Comparison of ENCODE assay signal across 28 cellular contexts in the genomic region with DNA sequence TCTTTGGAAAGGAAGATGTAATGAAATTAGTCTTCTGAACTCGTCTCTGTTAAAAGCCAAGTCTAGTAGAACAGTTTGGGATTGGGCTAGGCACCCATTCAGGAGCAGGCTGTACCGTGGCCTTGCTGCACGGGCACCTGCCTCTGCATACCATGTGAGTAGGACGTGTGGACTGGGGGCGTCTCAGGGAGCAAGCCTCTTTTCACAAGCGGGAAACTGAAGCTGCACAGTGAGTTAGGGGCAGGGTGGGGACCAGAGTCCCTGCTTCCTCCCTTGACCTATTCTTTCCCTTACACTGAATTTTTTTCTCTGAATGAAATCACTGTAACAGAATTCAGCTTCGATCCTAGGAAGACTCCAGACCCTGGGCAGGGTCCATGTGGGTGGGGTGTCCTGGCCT. TPM values are rescaled to one million over a fixed set of nuclear protein-coding genes. Genes with fewer than 3 reads are reported as not detected.
DNase-seq lines count a peak whose midpoint lies in the region; ATAC-seq and TF ChIP-seq lines count a peak whose summit lies in the region.
"Had no signal": no experiment of that assay in that cellular context is flagged by ENCODE, and none has a peak within 500 bp of the region (broad histone marks: within the 10 kb centered on the region; RNA-seq: fewer than 3 reads in every experiment).

No MANE protein-coding gene starts in this region.

- CTCF ChIA-PET in activated naive CD4-positive, alpha-beta T cell treated with anti-CD3 and anti-CD28 coated beads, Interleukin-2, amount 10 ng/mL, durations not matched to agents 7 days and 5 days (lab: Charles Lee), result no interaction called here
- CTCF ChIA-PET in RWPE1 (lab: Yijun Ruan, JAX), result interaction anchor here (0.6 kb wide), 1 partner anchor 87 kb away, joined by 3 read pairs; no protein-coding TSS in a partner anchor

- no peak overlapping the region for H3K4me3 ChIP-seq in MG63
- H3K4me3 ChIP-seq: A549, dorsolateral prefrontal cortex, heart right ventricle, lower lobe of right lung, skin epidermis, thoracic aorta had no signal

- H3K36me3 ChIP-seq in MG63, result no peaks in the 10 kb centered on the region
- H3K36me3 ChIP-seq: heart right ventricle, lower lobe of right lung, thoracic aorta had no signal

- H3K27me3 Mint-ChIP-seq in activated naive CD4-positive, alpha-beta T cell treated with anti-CD3 and anti-CD28 coated beads, Interleukin-2, amount 10 ng/mL, durations not matched to agents 7 days and 5 days, result no peaks in the 10 kb centered on the region
- H3K27me3 Mint-ChIP-seq in type B pancreatic cell, result no peaks in the 10 kb centered on the region
- H3K27me3 Mint-ChIP-seq: B cell; stimulated activated naive CD8-positive, alpha-beta T cell treated with anti-CD3 and anti-CD28 coated beads, Interleukin-15, Interleukin-2, amounts not matched to agents 100 ng/mL and 50 ng/mL, for 24 hours had no signal

- DNase-seq in activated naive CD4-positive, alpha-beta T cell treated with anti-CD3 and anti-CD28 coated beads, Interleukin-2, amount 10 ng/mL, durations not matched to agents 7 days and 5 days, result no peak
- no peak for DNase-seq in activated naive CD4-positive, alpha-beta T cell treated with anti-CD3 and anti-CD28 coated beads, Interleukin-2, amount 50 U/mL, for 72 hours (ENCODE audit: low spot score in 2 of 2)
- DNase-seq in RWPE1 (ENCODE audit: low spot score) (no peak), mesenteric fat pad (ENCODE audit: low spot score) (peak; percentile 62), type B pancreatic cell (ENCODE audit: extremely low spot score, unreplicated experiment) (no peak), MG63 (no peak), SW 1271 (lab: John Stamatoyannopoulos, UW) (no peak)
- DNase-seq: activated CD4-positive, alpha-beta T cell treated with anti-CD3 and anti-CD28 coated beads for 1 hour; activated gamma-delta T cell treated with Interleukin-2 at 50 U/mL for 16 hours; activated T-cell treated with anti-CD3 and anti-CD28 coated beads, Interleukin-2, amount 50 U/mL, for 4 hours; heart right ventricle; kidney glomerular epithelial cell; lower lobe of right lung; natural killer cell; NCI-H2029; NCI-H2227 treated with DMSO at 0.1 percent for 48 hours; NCI-H526; PC-3; T-helper 2 cell had no signal

- POLR2A ChIA-PET in RWPE1 (lab: Yijun Ruan, JAX; ENCODE audit: low non-redundant PET), result no interaction called here

- H3K36me3 Mint-ChIP-seq in activated naive CD4-positive, alpha-beta T cell treated with anti-CD3 and anti-CD28 coated beads, Interleukin-2, amount 10 ng/mL, durations not matched to agents 7 days and 5 days, result no peaks in the 10 kb centered on the region
- no peaks in the 10 kb centered on the region for H3K36me3 Mint-ChIP-seq in activated naive CD4-positive, alpha-beta T cell treated with anti-CD3 and anti-CD28 coated beads, Interleukin-2, amount 50 U/mL, for 72 hours
- no peaks in the 10 kb centered on the region for H3K36me3 Mint-ChIP-seq in type B pancreatic cell
- H3K36me3 Mint-ChIP-seq: natural killer cell had no signal

- H3K27ac Mint-ChIP-seq in activated naive CD4-positive, alpha-beta T cell treated with anti-CD3 and anti-CD28 coated beads, Interleukin-2, amount 10 ng/mL, durations not matched to agents 7 days and 5 days, result peak overlapping the region; percentile 45
- H3K27ac Mint-ChIP-seq in activated naive CD4-positive, alpha-beta T cell treated with anti-CD3 and anti-CD28 coated beads, Interleukin-2, amount 50 U/mL, for 72 hours, result no peak overlapping the region
- peak overlapping the region; percentile 43 for H3K27ac Mint-ChIP-seq in type B pancreatic cell
- H3K27ac Mint-ChIP-seq: stimulated activated naive CD8-positive, alpha-beta T cell treated with anti-CD3 and anti-CD28 coated beads, Interleukin-15, Interleukin-2, amounts not matched to agents 100 ng/mL and 50 ng/mL, for 24 hours had no signal

- no peaks in the 10 kb centered on the region for H3K27me3 ChIP-seq in MG63
- H3K27me3 ChIP-seq: dorsolateral prefrontal cortex, heart right ventricle had no signal

- no peaks in the 10 kb centered on the region for H3K9me3 ChIP-seq in MG63
- H3K9me3 ChIP-seq: A549, heart right ventricle, lower lobe of right lung, thoracic aorta had no signal

- peaks cover 25% of the 10 kb centered on the region for H3K4me1 Mint-ChIP-seq in activated naive CD4-positive, alpha-beta T cell treated with anti-CD3 and anti-CD28 coated beads, Interleukin-2, amount 10 ng/mL, durations not matched to agents 7 days and 5 days
- H3K4me1 Mint-ChIP-seq in type B pancreatic cell (ENCODE audit: unreplicated experiment), result peaks cover 52% of the 10 kb centered on the region

- H3K27ac ChIP-seq in RWPE1, result peak overlapping the region; percentile 21; the same call in 1 of the 2 replicates
- H3K27ac ChIP-seq: A549, lower lobe of right lung, thoracic aorta had no signal

- H3K4me3 Mint-ChIP-seq in activated naive CD4-positive, alpha-beta T cell treated with anti-CD3 and anti-CD28 coated beads, Interleukin-2, amount 10 ng/mL, durations not matched to agents 7 days and 5 days, result no peak overlapping the region
- no peak overlapping the region for H3K4me3 Mint-ChIP-seq in type B pancreatic cell
- H3K4me3 Mint-ChIP-seq: activated T-cell treated with anti-CD3 and anti-CD28 coated beads, Interleukin-2, amount 50 U/mL, for 4 hours; B cell; natural killer cell; stimulated activated naive CD8-positive, alpha-beta T cell treated with anti-CD3 and anti-CD28 coated beads, Interleukin-15, Interleukin-2, amounts not matched to agents 100 ng/mL and 50 ng/mL, for 24 hours had no signal

- H3K9me3 Mint-ChIP-seq in activated naive CD4-positive, alpha-beta T cell treated with anti-CD3 and anti-CD28 coated beads, Interleukin-2, amount 10 ng/mL, durations not matched to agents 7 days and 5 days, result no peaks in the 10 kb centered on the region
- H3K9me3 Mint-ChIP-seq in activated naive CD4-positive, alpha-beta T cell treated with anti-CD3 and anti-CD28 coated beads, Interleukin-2, amount 50 U/mL, for 72 hours, result no peaks in the 10 kb centered on the region
- H3K9me3 Mint-ChIP-seq in type B pancreatic cell, result no peaks in the 10 kb centered on the region
- H3K9me3 Mint-ChIP-seq: activated T-cell treated with anti-CD3 and anti-CD28 coated beads, Interleukin-2, amount 50 U/mL, for 4 hours; natural killer cell; stimulated activated naive CD8-positive, alpha-beta T cell treated with anti-CD3 and anti-CD28 coated beads, Interleukin-15, Interleukin-2, amounts not matched to agents 100 ng/mL and 50 ng/mL, for 24 hours had no signal

- TF ChIP-seq CTCF in RWPE1 (conservative IDR thresholded peaks at IDR 0.05; ENCODE audit: low read depth) (no peak), type B pancreatic cell (conservative IDR thresholded peaks at IDR 0.05) (no peak)

- ATAC-seq in activated naive CD4-positive, alpha-beta T cell treated with anti-CD3 and anti-CD28 coated beads, Interleukin-2, amount 50 U/mL, for 72 hours, result no peak
- ATAC-seq in HG02642 (IDR thresholded peaks at IDR 0.05; ENCODE audit: poor library complexity, unreplicated experiment), result no peak
- ATAC-seq: A549; activated T-cell treated with anti-CD3 and anti-CD28 coated beads, Interleukin-2, amount 50 U/mL, for 4 hours; heart right ventricle; lower lobe of right lung; natural killer cell; PC-3; Right ventricle myocardium inferior; SK-N-SH treated with all-trans-retinoic acid at 6 μM for 48 hours had no signal

RNA-seq across cellular contexts. Expression of a gene that starts 14.9 kb away (rescaled TPM):
- 10 to 100 TPM; 12.3 to 15.5 TPM for total RNA-seq in activated naive CD4-positive, alpha-beta T cell treated with anti-CD3 and anti-CD28 coated beads, Interleukin-2, amount 50 U/mL, for 72 hours
- total RNA-seq in mesenteric fat pad, result 23.0 TPM
- total RNA-seq in type B pancreatic cell (ENCODE audit: low replicate concordance), result 28.1 and 34.7 TPM in 2 replicates
- 6.6 and 7.0 TPM in 2 replicates for total RNA-seq in MG63 (2014; rRNA removed; shearing (Covaris generic); ENCODE audit: low replicate concordance)

Comparison
In these comparisons a context has a peak if more than half of its experiments do, and no peak if none do; other contexts are left out.
1. H3K27ac Mint-ChIP-seq: peak in activated naive CD4-positive, alpha-beta T cell treated with anti-CD3 and anti-CD28 coated beads, Interleukin-2, amount 10 ng/mL, durations not matched to agents 7 days and 5 days (single experiment) and type B pancreatic cell (single experiment); none in activated naive CD4-positive, alpha-beta T cell treated with anti-CD3 and anti-CD28 coated beads, Interleukin-2, amount 50 U/mL, for 72 hours (0 of 2).